13 cellular contexts compared by ENCODE assay signal in genomic region chr1:201591348-201591747, GRCh38.
"Had no signal": no experiment of that assay in that cellular context is flagged by ENCODE, and none has a peak within 500 bp of the region (broad histone marks: within the 10 kb centered on the region; RNA-seq: fewer than 3 reads in every experiment).

No MANE protein-coding gene starts in this region.

- DNase-seq: activated CD4-positive, alpha-beta T cell treated with anti-CD3 and anti-CD28 coated beads, Interleukin-2, amount 50 U/mL, for 1 hour; activated gamma-delta T cell; amygdala; brain microvascular endothelial cell; cerebellar nuclear complex; effector memory CD8-positive, alpha-beta T cell; left lung; mesendoderm; retina; uterus had no signal

- H3K27ac ChIP-seq: brain microvascular endothelial cell, left lung, skin epidermis, uterus had no signal

- H3K4me3 Mint-ChIP-seq: activated naive CD8-positive, alpha-beta T cell; dendritic cell treated with granulocyte-macrophage colony-stimulating factor and Interleukin-4, amounts not matched to agents 40 ng/mL and 50 ng/mL, for 4 days; effector memory CD8-positive, alpha-beta T cell had no signal

- H3K27me3 Mint-ChIP-seq: activated naive CD8-positive, alpha-beta T cell; dendritic cell treated with granulocyte-macrophage colony-stimulating factor and Interleukin-4, amounts not matched to agents 40 ng/mL and 50 ng/mL, for 4 days had no signal

- H3K9me3 Mint-ChIP-seq: dendritic cell treated with granulocyte-macrophage colony-stimulating factor and Interleukin-4, amounts not matched to agents 40 ng/mL and 50 ng/mL, for 4 days; effector memory CD8-positive, alpha-beta T cell had no signal

- ATAC-seq: effector memory CD8-positive, alpha-beta T cell; left lung had no signal

- H3K9me3 ChIP-seq: left lung, uterus had no signal

- H3K27ac Mint-ChIP-seq: activated naive CD8-positive, alpha-beta T cell; dendritic cell treated with granulocyte-macrophage colony-stimulating factor and Interleukin-4, amounts not matched to agents 40 ng/mL and 50 ng/mL, for 4 days; effector memory CD8-positive, alpha-beta T cell had no signal

- H3K27me3 ChIP-seq: brain microvascular endothelial cell, left lung, uterus had no signal

- H3K36me3 Mint-ChIP-seq: activated naive CD8-positive, alpha-beta T cell had no signal
